Comparison of ENCODE assay signal across 18 cellular contexts in genomic region chr3:73552700-73553099, GRCh38.
A peak's percentile ranks its signal among the peaks of the same experiment; 100 is the strongest.
DNase-seq lines count a peak whose midpoint lies in the region; ATAC-seq and TF ChIP-seq lines count a peak whose summit lies in the region.
"Had no signal": no experiment of that assay in that cellular context is flagged by ENCODE, and none has a peak within 500 bp of the region (broad histone marks: within the 10 kb centered on the region; RNA-seq: fewer than 3 reads in every experiment).

No MANE protein-coding gene starts in this region.

- no peak for TF ChIP-seq CTCF in foreskin fibroblast (IDR thresholded peaks at IDR 0.05; ENCODE audit: low read depth, low read length)

- no peak overlapping the region for H3K9ac ChIP-seq in adipocyte (ENCODE audit: low read length)
- H3K9ac ChIP-seq in stomach smooth muscle (ENCODE audit: low read length in 2 of 2): no peak overlapping the region

- H3K36me3 ChIP-seq in adipocyte (ENCODE audit: control insufficient read depth, insufficient read depth, low read length, severe bottlenecking) (peaks cover 8% of the 10 kb centered on the region), stomach smooth muscle (ENCODE audit: control insufficient read depth in 2 of 2, insufficient read depth in 2 of 2, low read length in 2 of 2) (no peaks in the 10 kb centered on the region)

- ATAC-seq in GM18907 (IDR thresholded peaks at IDR 0.05; ENCODE audit: unreplicated experiment): no peak
- ATAC-seq in HG03280 (IDR thresholded peaks at IDR 0.05; ENCODE audit: unreplicated experiment): no peak
- ATAC-seq in HG03439 (IDR thresholded peaks at IDR 0.05; ENCODE audit: unreplicated experiment): no peak
- ATAC-seq: activated naive CD4-positive, alpha-beta T cell treated with anti-CD3 and anti-CD28 coated beads, Interleukin-2, amount 50 U/mL, for 72 hours; GM23338; right cardiac atrium had no signal

- H3K27ac ChIP-seq in stomach smooth muscle (ENCODE audit: low read length): peak overlapping the region; percentile 31

- H3K4me3 ChIP-seq in adipocyte (ENCODE audit: low read length): no peak overlapping the region
- H3K4me3 ChIP-seq in foreskin fibroblast (ENCODE audit: low read depth in 1 of 2, low read length in 2 of 2): no peak overlapping the region
- H3K4me3 ChIP-seq in stomach smooth muscle (ENCODE audit: low read length in 2 of 2): no peak overlapping the region
- H3K4me3 ChIP-seq: GM23338 had no signal

- H3K4me1 ChIP-seq in adipocyte (ENCODE audit: control insufficient read depth, insufficient read depth, low read length) (peaks cover 50% of the 10 kb centered on the region), stomach smooth muscle (ENCODE audit: control insufficient read depth, insufficient read depth, low read length) (peaks cover 36% of the 10 kb centered on the region)

- H3K27me3 ChIP-seq in adipocyte (replicated peaks; ENCODE audit: control insufficient read depth, insufficient read depth, low read length): no peaks in the 10 kb centered on the region
- H3K27me3 ChIP-seq in stomach smooth muscle (ENCODE audit: control insufficient read depth in 1 of 2, insufficient read depth in 2 of 2, low read length in 2 of 2): no peaks in the 10 kb centered on the region

- H3K9me3 ChIP-seq in adipocyte (ENCODE audit: control insufficient read depth, low read length): no peaks in the 10 kb centered on the region
- H3K9me3 ChIP-seq in stomach smooth muscle (ENCODE audit: control insufficient read depth in 2 of 2, low read length in 2 of 2): no peaks in the 10 kb centered on the region
- H3K9me3 ChIP-seq: Caco-2 had no signal

- DNase-seq in NCI-H510A treated with DMSO at 0.1 percent for 48 hours (lab: John Stamatoyannopoulos, UW): peak; percentile 20
- DNase-seq in NCI-H510A (lab: John Stamatoyannopoulos, UW): no peak
- DNase-seq in adipocyte (ENCODE audit: low read depth): peak; percentile 36
- DNase-seq in foreskin fibroblast: peak; percentile 55 to 71
- DNase-seq: activated T-cell treated with anti-CD3 and anti-CD28 coated beads for 4 hours; Caco-2; hippocampal formation; KBM-7; NCI-H1417 treated with DMSO at 0.1 percent for 48 hours; NCI-H526 treated with DMSO at 0.1 percent for 48 hours; right cardiac atrium; stimulated activated CD4-positive, alpha-beta T cell treated with anti-CD3 and anti-CD28 coated beads, Interleukin-4, amount 100 ng/mL, for 4 hours had no signal
